In the genomic region with DNA sequence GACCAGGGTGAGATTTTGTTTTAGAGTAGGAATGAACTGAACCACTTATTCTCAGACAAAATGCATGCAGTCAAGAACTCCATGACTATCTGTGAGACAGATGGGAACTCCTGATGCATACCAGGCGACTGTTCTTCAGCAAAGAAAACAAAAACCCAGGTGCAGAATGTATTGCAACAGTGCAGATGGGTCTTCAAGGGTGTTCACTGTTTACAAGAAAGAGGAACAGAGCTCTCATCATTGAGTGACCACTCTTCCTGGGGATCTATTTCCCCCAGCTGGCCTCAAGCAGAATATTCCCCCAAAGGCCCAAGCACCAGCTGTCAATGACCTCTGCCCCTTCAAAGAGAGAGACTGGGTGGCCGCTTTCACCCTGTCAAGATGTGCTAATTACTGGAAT, we compare ENCODE assay signal across 1 cellular context.
TF ChIP-seq lines count a peak whose summit lies in the region.

No MANE protein-coding gene starts in this region.

TF ChIP-seq in WTC11, 78 proteins besides CTCF, POLR2A, EP300 and RAD21 (continued from another document):
- no peak for TF ChIP-seq ARID4B (CRISPR knock-in tag; IDR thresholded peaks at IDR 0.05; ENCODE audit: borderline replicate concordance)
- no peak for TF ChIP-seq ZNF425 (CRISPR knock-in tag; conservative IDR thresholded peaks at IDR 0.05)
- TF ChIP-seq ZNF138 (CRISPR knock-in tag; conservative IDR thresholded peaks at IDR 0.05), result no peak
